ENCODE assay signal across 9 cellular contexts in genomic region chr17:58085039-58085715, GRCh38. TPM values are rescaled to one million over a fixed set of nuclear protein-coding genes. Genes with fewer than 3 reads are reported as not detected.
DNase-seq lines count a peak whose midpoint lies in the region; ATAC-seq, FAIRE-seq and TF ChIP-seq lines count a peak whose summit lies in the region.
"Had no signal": no experiment of that assay in that cellular context is flagged by ENCODE, and none has a peak within 500 bp of the region (broad histone marks: within the 10 kb centered on the region; RNA-seq: fewer than 3 reads in every experiment).

No MANE protein-coding gene starts in this region.

- POLR2A ChIA-PET in GM12878 (lab: Charles Lee), result interaction anchor here (0.7 kb wide), 1 partner anchor 102 kb away, joined by 3 read pairs; no protein-coding TSS in a partner anchor

- H3K27ac Mint-ChIP-seq in activated naive CD4-positive, alpha-beta T cell treated with anti-CD3 and anti-CD28 coated beads, Interleukin-2, amount 50 U/mL, for 24 hours, result peak overlapping the region; percentile 88

- BruUV-seq in GM12878 (replicated peaks; lab: Mats Ljungman, UMichigan), result no TSS peak

- H3K79me2 ChIP-seq in GM12878 (ENCODE audit: control insufficient read depth, insufficient read depth, low read length), result peaks cover 40% of the 10 kb centered on the region

- no peak for DNase-seq in activated naive CD4-positive, alpha-beta T cell treated with anti-CD3 and anti-CD28 coated beads, Interleukin-2, amount 50 U/mL, for 16 hours
- DNase-seq in GM12878 (ENCODE audit: low read depth, low spot score), result no peak
- DNase-seq in lung (ENCODE audit: low spot score), result no peak
- DNase-seq in upper lobe of right lung, result no peak
- no peak for DNase-seq in HT-29 (ENCODE audit: low spot score)
- no peak for DNase-seq in amniotic stem cell (lab: John Stamatoyannopoulos, UW)

- H3K9me3 ChIP-seq in GM12878 (replicated peaks; ENCODE audit: control insufficient read depth, insufficient read depth, low read length) (no peaks in the 10 kb centered on the region), lung (ENCODE audit: control insufficient read depth in 2 of 2, insufficient read depth in 1 of 2, low read length in 1 of 2) (no peaks in the 10 kb centered on the region), upper lobe of right lung (no peaks in the 10 kb centered on the region)

- H3K36me3 ChIP-seq in GM12878 (ENCODE audit: control insufficient read depth in 2 of 2, insufficient read depth in 2 of 2, low read length in 1 of 2), result peaks cover 5 to 33% of the 10 kb centered on the region in 2 experiments; a peak in 3 of 4 replicates
- H3K36me3 ChIP-seq in lung (ENCODE audit: control insufficient read depth in 2 of 2, insufficient read depth in 2 of 2, low read length in 2 of 2), result peaks cover 7 to 20% of the 10 kb centered on the region in 2 donors
- peaks cover 46% of the 10 kb centered on the region for H3K36me3 ChIP-seq in upper lobe of right lung

- in situ Hi-C loops in GM12878 (cut with MboI), result no loop called here

- peaks cover 15% of the 10 kb centered on the region for H3K4me1 ChIP-seq in GM12878 (ENCODE audit: control insufficient read depth, insufficient read depth, low read length)
- H3K4me1 ChIP-seq in lung (ENCODE audit: control insufficient read depth in 2 of 2, insufficient read depth in 2 of 2, low read length in 2 of 2), result peaks cover 12 to 19% of the 10 kb centered on the region in 2 donors
- H3K4me1 ChIP-seq in upper lobe of right lung, result peaks cover 29% of the 10 kb centered on the region

- H3K4me3 Mint-ChIP-seq in activated naive CD4-positive, alpha-beta T cell treated with anti-CD3 and anti-CD28 coated beads, Interleukin-2, amount 50 U/mL, for 24 hours, result peak overlapping the region; percentile 90

- H3K9ac ChIP-seq in GM12878 (ENCODE audit: control insufficient read depth, insufficient read depth, low read length), result peak overlapping the region; percentile 8; the same call in 1 of the 2 replicates

- H3K4me1 Mint-ChIP-seq in activated naive CD4-positive, alpha-beta T cell treated with anti-CD3 and anti-CD28 coated beads, Interleukin-2, amount 50 U/mL, for 24 hours, result peaks cover 56% of the 10 kb centered on the region

- FAIRE-seq in GM12878 (lab: Jason Lieb, UNC), result no peak
- FAIRE-seq: colon had no signal

- peak overlapping the region; percentile 96 for H3K4me2 ChIP-seq in GM12878 (ENCODE audit: control insufficient read depth, insufficient read depth)

- TF ChIP-seq CTCF in GM12878 (IDR thresholded peaks at IDR 0.05 in 2 of 3, conservative IDR thresholded peaks at IDR 0.05 in 1 of 3; ENCODE audit: control insufficient read depth in 2 of 3, extremely low read depth in 1 of 3, insufficient read depth in 1 of 3, low read depth in 3 of 3, low read length in 3 of 3) (no peak), lung (IDR thresholded peaks at IDR 0.05; ENCODE audit: control extremely low read depth, extremely low read depth) (no peak), upper lobe of right lung (IDR thresholded peaks at IDR 0.05) (no peak)

- no peak for TF ChIP-seq EP300 in GM12878 (IDR thresholded peaks at IDR 0.05; ENCODE audit: borderline replicate concordance in 1 of 2, control insufficient read depth in 1 of 2, low read depth in 2 of 2, low read length in 2 of 2)

- H3K4me3 ChIP-seq in GM12878 (peak overlapping the region; percentile 78), lung (no peak overlapping the region), upper lobe of right lung (peak overlapping the region; percentile 92)

- SMC1A ChIA-PET in GM12878 (lab: Charles Lee; ENCODE audit: uncharacterized antibody, unreplicated experiment), result interaction anchor here (1.2 to 1.7 kb wide), 2 partner anchors 78 to 86 kb away, joined by 3 to 5 read pairs; partner anchors contain the start of gene SRSF1

- no peak overlapping the region for H3K27ac ChIP-seq in GM12878 (ENCODE audit: control insufficient read depth, insufficient read depth)
- H3K27ac ChIP-seq in lung (ENCODE audit: low read depth in 1 of 2, low read length in 1 of 2), result peak overlapping the region; percentile 4 to 98
- H3K27ac ChIP-seq in upper lobe of right lung, result peak overlapping the region; percentile 92

- RAD21 ChIA-PET in GM12878 (lab: Charles Lee; ENCODE audit: unreplicated experiment), result interaction anchor here (2.3 kb wide), 1 partner anchor 78 kb away, joined by 8 read pairs; the partner anchor contains the start of gene SRSF1

- no peak for TF ChIP-seq POLR2A in GM12878 (IDR thresholded peaks at IDR 0.05; ENCODE audit: low read depth, low read length)

- H3K9me3 Mint-ChIP-seq in activated naive CD4-positive, alpha-beta T cell treated with anti-CD3 and anti-CD28 coated beads, Interleukin-2, amount 50 U/mL, for 24 hours, result no peaks in the 10 kb centered on the region

- no peaks in the 10 kb centered on the region for H3K27me3 ChIP-seq in GM12878 (replicated peaks in 1 of 2; ENCODE audit: control insufficient read depth in 2 of 2, insufficient read depth in 2 of 2, low read length in 1 of 2)
- H3K27me3 ChIP-seq in lung (ENCODE audit: control insufficient read depth, insufficient read depth), result no peaks in the 10 kb centered on the region
- H3K27me3 ChIP-seq in upper lobe of right lung, result no peaks in the 10 kb centered on the region

- intact Hi-C loops in GM12878 (cut with micrococcal nuclease; ENCODE audit: unreplicated experiment), result loop anchor here (10.0 kb wide), 1 partner anchor 230 kb away; the partner anchor contains the start of gene MRPS23
- intact Hi-C loops in upper lobe of right lung (cut with DNase I), result no loop called here

- TF ChIP-seq RAD21 in GM12878 (IDR thresholded peaks at IDR 0.05; ENCODE audit: insufficient read depth, low read depth, low read length), result no peak

- CTCF ChIA-PET in GM12878 (lab: Yijun Ruan, JAX), result interaction anchor here (0.8 to 2.7 kb wide), 3 partner anchors 85 to 225 kb away, joined by 4 to 15 read pairs (median 4); no protein-coding TSS in a partner anchor

- no peak overlapping the region for H2AFZ ChIP-seq in GM12878 (ENCODE audit: control insufficient read depth, low read depth, low read length)

- WGBS in GM12878 (ENCODE audit: insufficient coverage, insufficient replicate concordance, low lambda C conversion rate, missing lambda C conversion rate), result 65% methylated on average over 8 of the region's 8 CpGs
- 64 to 79% methylated on average over 8 of the region's 8 CpGs for whole genome bisulfite sequencing in lung, 2 donors

- peaks cover 11% of the 10 kb centered on the region for H3K36me3 Mint-ChIP-seq in activated naive CD4-positive, alpha-beta T cell treated with anti-CD3 and anti-CD28 coated beads, Interleukin-2, amount 50 U/mL, for 24 hours

- no peaks in the 10 kb centered on the region for H3K27me3 Mint-ChIP-seq in activated naive CD4-positive, alpha-beta T cell treated with anti-CD3 and anti-CD28 coated beads, Interleukin-2, amount 50 U/mL, for 24 hours

- no peak for ATAC-seq in GM12878
- no peak for ATAC-seq in lung (ENCODE audit: insufficient read depth, low FRiP score)
- no peak for ATAC-seq in upper lobe of right lung
- ATAC-seq in GM21515 (IDR thresholded peaks at IDR 0.05; ENCODE audit: unreplicated experiment), result no peak

- peaks cover 15% of the 10 kb centered on the region for H4K20me1 ChIP-seq in GM12878 (ENCODE audit: control insufficient read depth, insufficient read depth)

TF ChIP-seq in GM12878, 131 proteins besides CTCF, POLR2A, EP300 and RAD21:
- TF ChIP-seq CHD4 (IDR thresholded peaks at IDR 0.05) (no peak), HDGF (IDR thresholded peaks at IDR 0.05) (no peak), NRF1 (conservative IDR thresholded peaks at IDR 0.05; ENCODE audit: low read depth, low read length) (no peak), WRNIP1 (IDR thresholded peaks at IDR 0.05; ENCODE audit: borderline replicate concordance, low read depth, low read length) (no peak), SMAD1 (IDR thresholded peaks at IDR 0.05; ENCODE audit: low read depth, partially characterized antibody) (no peak), BACH1 (IDR thresholded peaks at IDR 0.05; ENCODE audit: borderline replicate concordance) (no peak)

RNA-seq across cellular contexts. Expression of gene DYNLL2, which starts 2.0 kb away (rescaled TPM):
- 5.0 and 5.3 TPM in 2 replicates for total RNA-seq in GM12878 (2013; cell fraction: nucleolus; rRNA removed)
- total RNA-seq in GM12878 (2014; rRNA removed) (10.4 and 12.1 TPM in 2 replicates), GM12878 (2014; rRNA removed; fragmentation: Illumina TruSeq; extraction: Trizol) (7.5 and 7.7 TPM in 2 replicates), GM12878 (2021) (18.9 TPM in 2 replicates), lung (10 to 100 TPM; 25.2 to 36.5 TPM), upper lobe of right lung (37.8 TPM)
- polyA plus RNA-seq in GM12878 (2011; ENCODE audit: low read depth), result 14.0 TPM
- polyA plus RNA-seq in GM12878 (2011; rRNA removed) (11.3 and 11.6 TPM in 2 replicates), GM12878 (2014; fragmentation: Illumina TruSeq; extraction: Trizol) (19.2 TPM in 2 replicates), GM12878 (2014; fragmentation: Nextera tagmentation; extraction: Ambion mirVana) (1 to 10 TPM; 1.9 to 2.8 TPM), GM12878 (2014; rRNA removed) (16.1 and 18.2 TPM in 2 replicates), GM12878 (2016; fragmentation: Nextera tagmentation; extraction: Ambion mirVana) (under 1 TPM; 0.62 to 0.74 TPM), lung (10 to 100 TPM; 21.8 to 27.9 TPM)
- 9.2 and 9.5 TPM in 2 replicates for polyA plus RNA-seq in GM12878 (2011; cell fraction: cytosol; rRNA removed)
- 5.2 and 6.1 TPM in 2 replicates for polyA plus RNA-seq in GM12878 (2011; cell fraction: nucleus; rRNA removed)
- polyA plus RNA-seq in GM12878 (2012), result 17.1 and 27.6 TPM in 2 replicates
- polyA minus RNA-seq in GM12878 (2011; rRNA and poly(A)+ RNA removed), result 8.1 and 8.6 TPM in 2 replicates
- 2.8 and 4.0 TPM in 2 replicates for polyA minus RNA-seq in GM12878 (2011; cell fraction: cytosol; rRNA and poly(A)+ RNA removed)
- 3.9 and 5.5 TPM in 2 replicates for polyA minus RNA-seq in GM12878 (2011; cell fraction: nucleus; rRNA and poly(A)+ RNA removed)
- total RNA-seq in HT-29 (2014; rRNA removed; shearing (Covaris generic)), result 18.6 and 20.5 TPM in 2 replicates
